1 cellular context compared by ENCODE assay signal in the genomic region with DNA sequence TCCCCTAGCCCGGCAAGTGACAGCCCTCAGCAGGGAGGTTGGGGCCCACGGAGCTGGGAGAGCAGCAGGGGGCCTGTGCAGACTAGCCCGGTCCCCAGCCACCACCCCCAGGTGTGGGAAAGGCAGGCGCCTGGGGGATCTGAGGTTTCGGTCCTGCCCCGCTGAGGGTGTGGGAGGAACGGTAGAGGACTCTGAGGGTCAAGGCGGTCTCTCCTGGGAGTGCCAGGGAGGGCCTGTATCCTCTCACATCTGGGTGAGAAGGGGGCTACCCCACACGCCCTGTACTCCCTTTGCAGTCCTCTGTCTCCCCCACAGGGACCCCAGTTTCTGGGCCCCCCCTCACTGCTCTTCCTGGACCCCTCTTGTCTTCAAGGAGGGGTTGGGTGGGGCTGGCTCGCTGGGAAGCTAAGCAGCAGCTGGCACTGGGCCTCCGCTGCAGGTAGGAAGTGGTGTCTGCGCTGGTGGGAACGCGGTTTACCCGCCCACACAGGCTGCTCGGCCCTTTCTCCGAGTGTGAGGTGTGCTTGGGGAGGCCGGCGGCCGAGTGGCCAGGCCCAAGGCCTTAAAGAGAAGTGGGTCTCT.
TF ChIP-seq lines count a peak whose summit lies in the region.

No MANE protein-coding gene starts in this region.

TF ChIP-seq in GM12878, 131 proteins besides CTCF, POLR2A, EP300 and RAD21 (continues in another document):
- peak; percentile 97 for TF ChIP-seq MEF2B (IDR thresholded peaks at IDR 0.05; ENCODE audit: partially characterized antibody, poor library complexity, severe bottlenecking)
- TF ChIP-seq YY1 (IDR thresholded peaks at IDR 0.05; ENCODE audit: low read depth, low read length) = no peak
- TF ChIP-seq CBX3 (IDR thresholded peaks at IDR 0.05; ENCODE audit: borderline replicate concordance, low read depth) = no peak
- TF ChIP-seq IKZF1 (conservative IDR thresholded peaks at IDR 0.05) = peak; percentile 95
- no peak for TF ChIP-seq E2F4 (IDR thresholded peaks at IDR 0.05; ENCODE audit: low read depth, low read length)
- peak; percentile 84 to 86; a peak in 2 of 4 replicates for TF ChIP-seq IKZF2 (IDR thresholded peaks at IDR 0.05)
- no peak for TF ChIP-seq WRNIP1 (IDR thresholded peaks at IDR 0.05; ENCODE audit: borderline replicate concordance, low read depth, low read length)
- no peak for TF ChIP-seq CREB1 (IDR thresholded peaks at IDR 0.05; ENCODE audit: low read depth)
- no peak for TF ChIP-seq CBX5 (IDR thresholded peaks at IDR 0.05; ENCODE audit: low read depth)
- no peak for TF ChIP-seq ZNF24 (IDR thresholded peaks at IDR 0.05)
- TF ChIP-seq ZNF207 (IDR thresholded peaks at IDR 0.05; ENCODE audit: borderline replicate concordance) = no peak; the same call in 1 of the 2 replicates
- 0 out of 2 replicates have a peak, but pooled peaks have one; percentile 4 for TF ChIP-seq SMC3 (IDR thresholded peaks at IDR 0.05; ENCODE audit: borderline replicate concordance, low read length)
- TF ChIP-seq SPI1 (IDR thresholded peaks at IDR 0.05; ENCODE audit: borderline replicate concordance, insufficient read depth, low read depth, low read length) = peak; percentile 69
- peak; percentile 88; the same call in 1 of the 2 replicates for TF ChIP-seq NBN (IDR thresholded peaks at IDR 0.05)
- no peak for TF ChIP-seq SUPT20H (IDR thresholded peaks at IDR 0.05; ENCODE audit: borderline replicate concordance, control insufficient read depth, low read depth, low read length)
- TF ChIP-seq NKRF (conservative IDR thresholded peaks at IDR 0.05) = no peak
- TF ChIP-seq EED (IDR thresholded peaks at IDR 0.05; ENCODE audit: low read depth) = peak; percentile 58; the same call in 1 of the 2 replicates
- TF ChIP-seq PAX5 (IDR thresholded peaks at IDR 0.05; ENCODE audit: borderline replicate concordance, low read depth, low read length) = peak; percentile 14; the same call in 1 of the 2 replicates
- no peak for TF ChIP-seq SREBF1 (IDR thresholded peaks at IDR 0.05; ENCODE audit: low read length)
- TF ChIP-seq, protein P1, sequence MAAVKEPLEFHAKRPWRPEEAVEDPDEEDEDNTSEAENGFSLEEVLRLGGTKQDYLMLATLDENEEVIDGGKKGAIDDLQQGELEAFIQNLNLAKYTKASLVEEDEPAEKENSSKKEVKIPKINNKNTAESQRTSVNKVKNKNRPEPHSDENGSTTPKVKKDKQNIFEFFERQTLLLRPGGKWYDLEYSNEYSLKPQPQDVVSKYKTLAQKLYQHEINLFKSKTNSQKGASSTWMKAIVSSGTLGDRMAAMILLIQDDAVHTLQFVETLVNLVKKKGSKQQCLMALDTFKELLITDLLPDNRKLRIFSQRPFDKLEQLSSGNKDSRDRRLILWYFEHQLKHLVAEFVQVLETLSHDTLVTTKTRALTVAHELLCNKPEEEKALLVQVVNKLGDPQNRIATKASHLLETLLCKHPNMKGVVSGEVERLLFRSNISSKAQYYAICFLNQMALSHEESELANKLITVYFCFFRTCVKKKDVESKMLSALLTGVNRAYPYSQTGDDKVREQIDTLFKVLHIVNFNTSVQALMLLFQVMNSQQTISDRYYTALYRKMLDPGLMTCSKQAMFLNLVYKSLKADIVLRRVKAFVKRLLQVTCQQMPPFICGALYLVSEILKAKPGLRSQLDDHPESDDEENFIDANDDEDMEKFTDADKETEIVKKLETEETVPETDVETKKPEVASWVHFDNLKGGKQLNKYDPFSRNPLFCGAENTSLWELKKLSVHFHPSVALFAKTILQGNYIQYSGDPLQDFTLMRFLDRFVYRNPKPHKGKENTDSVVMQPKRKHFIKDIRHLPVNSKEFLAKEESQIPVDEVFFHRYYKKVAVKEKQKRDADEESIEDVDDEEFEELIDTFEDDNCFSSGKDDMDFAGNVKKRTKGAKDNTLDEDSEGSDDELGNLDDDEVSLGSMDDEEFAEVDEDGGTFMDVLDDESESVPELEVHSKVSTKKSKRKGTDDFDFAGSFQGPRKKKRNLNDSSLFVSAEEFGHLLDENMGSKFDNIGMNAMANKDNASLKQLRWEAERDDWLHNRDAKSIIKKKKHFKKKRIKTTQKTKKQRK (IDR thresholded peaks at IDR 0.05; ENCODE audit: low read depth, low read length) = no peak
- TF ChIP-seq, protein P2, sequence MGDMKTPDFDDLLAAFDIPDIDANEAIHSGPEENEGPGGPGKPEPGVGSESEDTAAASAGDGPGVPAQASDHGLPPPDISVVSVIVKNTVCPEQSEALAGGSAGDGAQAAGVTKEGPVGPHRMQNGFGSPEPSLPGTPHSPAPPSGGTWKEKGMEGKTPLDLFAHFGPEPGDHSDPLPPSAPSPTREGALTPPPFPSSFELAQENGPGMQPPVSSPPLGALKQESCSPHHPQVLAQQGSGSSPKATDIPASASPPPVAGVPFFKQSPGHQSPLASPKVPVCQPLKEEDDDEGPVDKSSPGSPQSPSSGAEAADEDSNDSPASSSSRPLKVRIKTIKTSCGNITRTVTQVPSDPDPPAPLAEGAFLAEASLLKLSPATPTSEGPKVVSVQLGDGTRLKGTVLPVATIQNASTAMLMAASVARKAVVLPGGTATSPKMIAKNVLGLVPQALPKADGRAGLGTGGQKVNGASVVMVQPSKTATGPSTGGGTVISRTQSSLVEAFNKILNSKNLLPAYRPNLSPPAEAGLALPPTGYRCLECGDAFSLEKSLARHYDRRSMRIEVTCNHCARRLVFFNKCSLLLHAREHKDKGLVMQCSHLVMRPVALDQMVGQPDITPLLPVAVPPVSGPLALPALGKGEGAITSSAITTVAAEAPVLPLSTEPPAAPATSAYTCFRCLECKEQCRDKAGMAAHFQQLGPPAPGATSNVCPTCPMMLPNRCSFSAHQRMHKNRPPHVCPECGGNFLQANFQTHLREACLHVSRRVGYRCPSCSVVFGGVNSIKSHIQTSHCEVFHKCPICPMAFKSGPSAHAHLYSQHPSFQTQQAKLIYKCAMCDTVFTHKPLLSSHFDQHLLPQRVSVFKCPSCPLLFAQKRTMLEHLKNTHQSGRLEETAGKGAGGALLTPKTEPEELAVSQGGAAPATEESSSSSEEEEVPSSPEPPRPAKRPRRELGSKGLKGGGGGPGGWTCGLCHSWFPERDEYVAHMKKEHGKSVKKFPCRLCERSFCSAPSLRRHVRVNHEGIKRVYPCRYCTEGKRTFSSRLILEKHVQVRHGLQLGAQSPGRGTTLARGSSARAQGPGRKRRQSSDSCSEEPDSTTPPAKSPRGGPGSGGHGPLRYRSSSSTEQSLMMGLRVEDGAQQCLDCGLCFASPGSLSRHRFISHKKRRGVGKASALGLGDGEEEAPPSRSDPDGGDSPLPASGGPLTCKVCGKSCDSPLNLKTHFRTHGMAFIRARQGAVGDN (IDR thresholded peaks at IDR 0.05) = peak; percentile 94
- no peak for TF ChIP-seq NFYA (IDR thresholded peaks at IDR 0.05; ENCODE audit: borderline replicate concordance, low read depth, low read length)
- TF ChIP-seq CHD1 (IDR thresholded peaks at IDR 0.05; ENCODE audit: low read depth, low read length) = peak; percentile 81; the same call in 1 of the 2 replicates
- TF ChIP-seq PBX3 (IDR thresholded peaks at IDR 0.05; ENCODE audit: insufficient replicate concordance, low read depth, low read length) = no peak
- 0 out of 2 replicates have a peak, but pooled peaks have one; percentile 56 for TF ChIP-seq TCF3 (IDR thresholded peaks at IDR 0.05; ENCODE audit: borderline replicate concordance, insufficient read depth, low read depth, low read length)
- 0 out of 2 replicates have a peak, but pooled peaks have one; percentile 41 for TF ChIP-seq HDGF (IDR thresholded peaks at IDR 0.05)
- TF ChIP-seq TCF12 (IDR thresholded peaks at IDR 0.05; ENCODE audit: low read depth, low read length) = peak; percentile 90
- TF ChIP-seq SKIL (IDR thresholded peaks at IDR 0.05; ENCODE audit: low read depth, poor library complexity, severe bottlenecking) = no peak
- TF ChIP-seq BHLHE40 (IDR thresholded peaks at IDR 0.05; ENCODE audit: borderline replicate concordance in 1 of 2, low read depth in 2 of 2, low read length in 1 of 2) = peak in 1 of 2 experiments; percentile 75; a peak in 2 of 4 replicates
- peak; percentile 57 for TF ChIP-seq SMAD1 (IDR thresholded peaks at IDR 0.05; ENCODE audit: low read depth, partially characterized antibody)
- peak; percentile 87 for TF ChIP-seq RUNX3 (IDR thresholded peaks at IDR 0.05; ENCODE audit: low read length)
- TF ChIP-seq RBBP5 (conservative IDR thresholded peaks at IDR 0.05) = no peak
- 0 out of 2 replicates have a peak, but pooled peaks have one; percentile 23 for TF ChIP-seq ESRRA (IDR thresholded peaks at IDR 0.05; ENCODE audit: low read length)
- TF ChIP-seq POU2F2 (IDR thresholded peaks at IDR 0.05; ENCODE audit: borderline replicate concordance, low read depth, low read length) = no peak
- TF ChIP-seq, protein P3, sequence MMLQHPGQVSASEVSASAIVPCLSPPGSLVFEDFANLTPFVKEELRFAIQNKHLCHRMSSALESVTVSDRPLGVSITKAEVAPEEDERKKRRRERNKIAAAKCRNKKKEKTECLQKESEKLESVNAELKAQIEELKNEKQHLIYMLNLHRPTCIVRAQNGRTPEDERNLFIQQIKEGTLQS (IDR thresholded peaks at IDR 0.05; ENCODE audit: borderline replicate concordance, extremely low read depth, low read depth, low read length) = no peak
- TF ChIP-seq DPF2 (IDR thresholded peaks at IDR 0.05) = peak; percentile 91
- TF ChIP-seq ETV6 (conservative IDR thresholded peaks at IDR 0.05 in 1 of 2, IDR thresholded peaks at IDR 0.05 in 1 of 2; ENCODE audit: borderline replicate concordance in 1 of 2, low read depth in 1 of 2) = no peak
- TF ChIP-seq EGR1 (IDR thresholded peaks at IDR 0.05; ENCODE audit: borderline replicate concordance in 1 of 2, low read depth in 2 of 2, low read length in 2 of 2) = peak in 1 of 2 experiments; percentile 90; a peak in 2 of 3 replicates
- TF ChIP-seq NR2F1 (conservative IDR thresholded peaks at IDR 0.05) = peak; percentile 93
- TF ChIP-seq, protein P4, sequence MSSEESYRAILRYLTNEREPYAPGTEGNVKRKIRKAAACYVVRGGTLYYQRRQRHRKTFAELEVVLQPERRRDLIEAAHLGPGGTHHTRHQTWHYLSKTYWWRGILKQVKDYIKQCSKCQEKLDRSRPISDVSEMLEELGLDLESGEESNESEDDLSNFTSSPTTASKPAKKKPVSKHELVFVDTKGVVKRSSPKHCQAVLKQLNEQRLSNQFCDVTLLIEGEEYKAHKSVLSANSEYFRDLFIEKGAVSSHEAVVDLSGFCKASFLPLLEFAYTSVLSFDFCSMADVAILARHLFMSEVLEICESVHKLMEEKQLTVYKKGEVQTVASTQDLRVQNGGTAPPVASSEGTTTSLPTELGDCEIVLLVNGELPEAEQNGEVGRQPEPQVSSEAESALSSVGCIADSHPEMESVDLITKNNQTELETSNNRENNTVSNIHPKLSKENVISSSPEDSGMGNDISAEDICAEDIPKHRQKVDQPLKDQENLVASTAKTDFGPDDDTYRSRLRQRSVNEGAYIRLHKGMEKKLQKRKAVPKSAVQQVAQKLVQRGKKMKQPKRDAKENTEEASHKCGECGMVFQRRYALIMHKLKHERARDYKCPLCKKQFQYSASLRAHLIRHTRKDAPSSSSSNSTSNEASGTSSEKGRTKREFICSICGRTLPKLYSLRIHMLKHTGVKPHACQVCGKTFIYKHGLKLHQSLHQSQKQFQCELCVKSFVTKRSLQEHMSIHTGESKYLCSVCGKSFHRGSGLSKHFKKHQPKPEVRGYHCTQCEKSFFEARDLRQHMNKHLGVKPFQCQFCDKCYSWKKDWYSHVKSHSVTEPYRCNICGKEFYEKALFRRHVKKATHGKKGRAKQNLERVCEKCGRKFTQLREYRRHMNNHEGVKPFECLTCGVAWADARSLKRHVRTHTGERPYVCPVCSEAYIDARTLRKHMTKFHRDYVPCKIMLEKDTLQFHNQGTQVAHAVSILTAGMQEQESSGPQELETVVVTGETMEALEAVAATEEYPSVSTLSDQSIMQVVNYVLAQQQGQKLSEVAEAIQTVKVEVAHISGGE (CRISPR knock-in tag; IDR thresholded peaks at IDR 0.05) = no peak
- no peak for TF ChIP-seq HDAC6 (IDR thresholded peaks at IDR 0.05; ENCODE audit: unreplicated experiment)
